ENCODE assay signal across 34 cellular contexts in the genomic region with DNA sequence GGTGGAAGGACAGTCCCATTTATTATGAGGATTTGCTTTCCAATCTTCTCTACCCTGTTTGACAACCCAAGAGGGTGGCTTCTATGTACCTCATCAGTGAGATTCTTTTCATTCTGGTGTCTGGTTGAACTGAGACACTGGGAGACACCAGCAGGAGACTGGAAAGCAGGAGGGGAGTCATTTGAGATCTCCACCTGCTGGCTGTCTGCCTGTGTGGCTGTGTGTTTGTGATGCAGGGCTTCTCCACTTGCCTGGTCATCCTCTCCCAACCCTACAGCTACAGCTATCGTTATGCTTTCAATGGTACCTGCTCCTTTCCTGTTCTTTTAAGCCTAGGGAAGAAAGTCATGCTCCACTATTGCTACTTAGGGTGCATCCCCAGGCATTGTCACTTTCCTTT. TPM values are rescaled to one million over a fixed set of nuclear protein-coding genes. Genes with fewer than 3 reads are reported as not detected.
"Had no signal": no experiment of that assay in that cellular context is flagged by ENCODE, and none has a peak within 500 bp of the region (broad histone marks: within the 10 kb centered on the region; RNA-seq: fewer than 3 reads in every experiment).

No MANE protein-coding gene starts in this region.

- H3K27me3 ChIP-seq: brain microvascular endothelial cell, SJCRH30 had no signal

- ATAC-seq: activated CD8-positive, alpha-beta memory T cell treated with anti-CD3 and anti-CD28 coated beads, Interleukin-2, amount 10 ng/mL, durations not matched to agents 7 days and 5 days; activated naive CD8-positive, alpha-beta T cell treated with anti-CD3 and anti-CD28 coated beads, Interleukin-2, amount 50 U/mL, for 24 hours; Panc1 had no signal

- H3K4me1 Mint-ChIP-seq: activated B cell treated with CpG ODN at 0.5 μM for 24 hours; activated CD4-positive, alpha-beta memory T cell treated with anti-CD3 and anti-CD28 coated beads, Interleukin-2, amount 10 ng/mL, durations not matched to agents 7 days and 5 days; activated CD8-positive, alpha-beta memory T cell treated with anti-CD3 and anti-CD28 coated beads, Interleukin-2, amount 10 ng/mL, durations not matched to agents 7 days and 5 days; activated naive CD4-positive, alpha-beta T cell treated with anti-CD3 and anti-CD28 coated beads, Interleukin-2, amount 10 ng/mL, durations not matched to agents 7 days and 5 days; activated naive CD8-positive, alpha-beta T cell treated with anti-CD3 and anti-CD28 coated beads, Interleukin-2, amount 50 U/mL, for 24 hours had no signal

- H3K9me3 Mint-ChIP-seq: activated naive CD8-positive, alpha-beta T cell treated with anti-CD3 and anti-CD28 coated beads, Interleukin-2, amount 50 U/mL, for 24 hours; T-helper 1 cell treated with Interleukin-12 subunit alpha and Interleukin-12 subunit beta and Interleukin-4 antibody, amounts not matched to agents 30 μg/mL and 1 μg/mL, for 36 hours; T-helper 2 cell treated with Interferon-gamma antibody and Interleukin-4, amounts not matched to agents 5 μg/mL and 100 μg/mL, for 36 hours had no signal

- H3K27ac Mint-ChIP-seq: activated B cell treated with CpG ODN at 0.5 μM for 24 hours; activated CD4-positive, alpha-beta memory T cell treated with anti-CD3 and anti-CD28 coated beads, Interleukin-2, amount 10 ng/mL, durations not matched to agents 7 days and 5 days; activated CD8-positive, alpha-beta memory T cell treated with anti-CD3 and anti-CD28 coated beads, Interleukin-2, amount 10 ng/mL, durations not matched to agents 7 days and 5 days; activated naive CD4-positive, alpha-beta T cell treated with anti-CD3 and anti-CD28 coated beads, Interleukin-2, amount 10 ng/mL, durations not matched to agents 7 days and 5 days; activated naive CD8-positive, alpha-beta T cell; activated naive CD8-positive, alpha-beta T cell treated with anti-CD3 and anti-CD28 coated beads, Interleukin-2, amount 50 U/mL, for 24 hours; T-helper 1 cell treated with Interleukin-12 subunit alpha and Interleukin-12 subunit beta and Interleukin-4 antibody, amounts not matched to agents 30 μg/mL and 1 μg/mL, for 36 hours; T-helper 2 cell treated with Interferon-gamma antibody and Interleukin-4, amounts not matched to agents 5 μg/mL and 100 μg/mL, for 36 hours had no signal

- H3K27ac ChIP-seq: brain microvascular endothelial cell, SJCRH30, SK-N-MC had no signal

- H3K36me3 Mint-ChIP-seq: activated CD8-positive, alpha-beta memory T cell treated with anti-CD3 and anti-CD28 coated beads, Interleukin-2, amount 10 ng/mL, durations not matched to agents 7 days and 5 days; activated naive CD4-positive, alpha-beta T cell treated with anti-CD3 and anti-CD28 coated beads, Interleukin-2, amount 10 ng/mL, durations not matched to agents 7 days and 5 days; activated naive CD8-positive, alpha-beta T cell had no signal

- H3K9me3 ChIP-seq: SJCRH30 had no signal

- DNase-seq: activated B cell treated with CpG ODN at 0.5 μM for 24 hours; activated CD4-positive, alpha-beta memory T cell treated with anti-CD3 and anti-CD28 coated beads, Interleukin-2, amount 10 ng/mL, durations not matched to agents 7 days and 5 days; activated CD4-positive, alpha-beta T cell treated with anti-CD3 and anti-CD28 coated beads for 4 hours; activated CD4-positive, alpha-beta T cell treated with anti-CD3 and anti-CD28 coated beads, Interleukin-2, amount 50 U/mL, for 1 hour; activated CD4-positive, CD25-positive, alpha-beta regulatory T cell treated with anti-CD3 and anti-CD28 coated beads, Interleukin-2, amount 50 U/mL, for 72 hours; activated CD8-positive, alpha-beta memory T cell treated with anti-CD3 and anti-CD28 coated beads for 24 hours; activated CD8-positive, alpha-beta memory T cell treated with anti-CD3 and anti-CD28 coated beads, Interleukin-2, amount 10 ng/mL, durations not matched to agents 7 days and 5 days; activated CD8-positive, alpha-beta memory T cell treated with anti-CD3 and anti-CD28 coated beads, Interleukin-2, amount 50 U/mL, for 48 hours; activated effector memory CD4-positive, alpha-beta T cell treated with Interleukin-2 at 50 U/mL for 16 hours; activated naive CD4-positive, alpha-beta T cell treated with anti-CD3 and anti-CD28 coated beads, Interleukin-2, amount 10 ng/mL, durations not matched to agents 7 days and 5 days; activated naive CD8-positive, alpha-beta T cell treated with anti-CD3 and anti-CD28 coated beads, Interleukin-2, amount 50 U/mL, for 24 hours; activated T-cell treated with anti-CD3 and anti-CD28 coated beads, Interleukin-2, amount 50 U/mL, for 48 hours; aorta; brain microvascular endothelial cell; central memory CD4-positive, alpha-beta T cell; NCI-H1092 treated with DMSO at 0.1 percent for 48 hours; NCI-H1417; NCI-H146; NCI-H187; NCI-H2029 treated with DMSO at 0.1 percent for 48 hours; NCI-H2107; NCI-H345; NCI-H524 treated with DMSO at 0.1 percent for 48 hours; SHP77; SJCRH30 had no signal

- H3K27me3 Mint-ChIP-seq: activated naive CD4-positive, alpha-beta T cell treated with anti-CD3 and anti-CD28 coated beads, Interleukin-2, amount 10 ng/mL, durations not matched to agents 7 days and 5 days had no signal

- H3K4me3 Mint-ChIP-seq: activated B cell treated with CpG ODN at 0.5 μM for 24 hours; activated CD4-positive, alpha-beta memory T cell treated with anti-CD3 and anti-CD28 coated beads, Interleukin-2, amount 10 ng/mL, durations not matched to agents 7 days and 5 days; activated CD8-positive, alpha-beta memory T cell treated with anti-CD3 and anti-CD28 coated beads, Interleukin-2, amount 10 ng/mL, durations not matched to agents 7 days and 5 days; activated naive CD4-positive, alpha-beta T cell treated with anti-CD3 and anti-CD28 coated beads, Interleukin-2, amount 10 ng/mL, durations not matched to agents 7 days and 5 days; activated naive CD8-positive, alpha-beta T cell; activated naive CD8-positive, alpha-beta T cell treated with anti-CD3 and anti-CD28 coated beads, Interleukin-2, amount 50 U/mL, for 24 hours; T-helper 1 cell treated with Interleukin-12 subunit alpha and Interleukin-12 subunit beta and Interleukin-4 antibody, amounts not matched to agents 30 μg/mL and 1 μg/mL, for 36 hours; T-helper 2 cell treated with Interferon-gamma antibody and Interleukin-4, amounts not matched to agents 5 μg/mL and 100 μg/mL, for 36 hours had no signal

- H3K36me3 ChIP-seq: brain microvascular endothelial cell, SJCRH30 had no signal

- FAIRE-seq: TTC549 had no signal

- H3K4me1 ChIP-seq: SJCRH30 had no signal

- H3K4me3 ChIP-seq: SJCRH30, SK-N-MC had no signal

RNA-seq across cellular contexts. Expression of gene MRGPRX1, which starts 48.6 kb away (rescaled TPM):
- total RNA-seq: activated B cell treated with CpG ODN at 0.5 μM for 24 hours; activated CD4-positive, alpha-beta memory T cell treated with anti-CD3 and anti-CD28 coated beads, Interleukin-2, amount 10 ng/mL, durations not matched to agents 7 days and 5 days; activated CD8-positive, alpha-beta memory T cell treated with anti-CD3 and anti-CD28 coated beads, Interleukin-2, amount 10 ng/mL, durations not matched to agents 7 days and 5 days; aorta; M059J; NCI-H460; RPMI7951; SJCRH30 had no signal
- polyA plus RNA-seq: aorta had no signal
